ENCODE assay signal across 15 cellular contexts in genomic region chr14:68987653-68988036, GRCh38. TPM values are rescaled to one million over a fixed set of nuclear protein-coding genes. Genes with fewer than 3 reads are reported as not detected.
DNase-seq lines count a peak whose midpoint lies in the region; ATAC-seq, FAIRE-seq and TF ChIP-seq lines count a peak whose summit lies in the region.
"Had no signal": no experiment of that assay in that cellular context is flagged by ENCODE, and none has a peak within 500 bp of the region (broad histone marks: within the 10 kb centered on the region; RNA-seq: fewer than 3 reads in every experiment).

No MANE protein-coding gene starts in this region.

- no peak overlapping the region for H3K4me3 Mint-ChIP-seq in activated T-cell treated with anti-CD3 and anti-CD28 coated beads, Interleukin-2, amount 50 U/mL, for 24 hours
- H3K4me3 Mint-ChIP-seq: activated T-cell treated with anti-CD3 and anti-CD28 coated beads, Interleukin-2, amount 50 U/mL, for 4 hours; CD4-positive, alpha-beta memory T cell had no signal

- in situ Hi-C loops in HepG2 (cut with HindIII; ENCODE audit: extremely low pct_ligation_motif_present, low pct_unique_long_range_greater_than_20kb), result no loop called here

- H3K9me3 Mint-ChIP-seq in activated T-cell treated with anti-CD3 and anti-CD28 coated beads, Interleukin-2, amount 50 U/mL, for 24 hours, result no peaks in the 10 kb centered on the region
- H3K9me3 Mint-ChIP-seq: activated T-cell treated with anti-CD3 and anti-CD28 coated beads, Interleukin-2, amount 50 U/mL, for 4 hours; CD4-positive, alpha-beta memory T cell had no signal

- no peaks in the 10 kb centered on the region for H3K36me3 ChIP-seq in HepG2 (replicated peaks in 1 of 2; ENCODE audit: control insufficient read depth in 1 of 2, insufficient read depth in 2 of 2, low read length in 2 of 2)
- H3K36me3 ChIP-seq: esophagus squamous epithelium had no signal

- no peaks in the 10 kb centered on the region for H3K9me3 ChIP-seq in HepG2 (ENCODE audit: low read length)
- H3K9me3 ChIP-seq: esophagus squamous epithelium had no signal

- H3K4me3 ChIP-seq in HepG2 (replicated peaks in 1 of 3; ENCODE audit: insufficient read depth in 1 of 3, low read depth in 2 of 3, low read length in 3 of 3), result no peak overlapping the region
- H3K4me3 ChIP-seq: esophagus squamous epithelium, SK-N-MC, smooth muscle cell had no signal

- FAIRE-seq in HepG2 (lab: Jason Lieb, UNC), result no peak
- FAIRE-seq: colon had no signal

- H3K27me3 Mint-ChIP-seq in activated T-cell treated with anti-CD3 and anti-CD28 coated beads, Interleukin-2, amount 50 U/mL, for 24 hours, result no peaks in the 10 kb centered on the region
- H3K27me3 Mint-ChIP-seq: CD4-positive, alpha-beta memory T cell had no signal

- H3K4me1 Mint-ChIP-seq in activated T-cell treated with anti-CD3 and anti-CD28 coated beads, Interleukin-2, amount 50 U/mL, for 24 hours (ENCODE audit: low read depth), result peaks cover 16% of the 10 kb centered on the region

- TF ChIP-seq EP300 in HepG2 (IDR thresholded peaks at IDR 0.05; ENCODE audit: low read depth in 2 of 2, low read length in 2 of 2) (no peak), HepG2 (CRISPR knock-in tag; IDR thresholded peaks at IDR 0.05; ENCODE audit: borderline replicate concordance) (no peak)

- no peaks in the 10 kb centered on the region for H4K20me1 ChIP-seq in HepG2 (ENCODE audit: insufficient read depth, low read length)

- BruUV-seq in HepG2 (replicated peaks; lab: Mats Ljungman, UMichigan), result no TSS peak

- no peak for TF ChIP-seq RAD21 in HepG2 (CRISPR knock-in tag; IDR thresholded peaks at IDR 0.05)

- no peak overlapping the region for H2AFZ ChIP-seq in HepG2 (ENCODE audit: low read length)

- no peaks in the 10 kb centered on the region for H3K36me3 Mint-ChIP-seq in activated T-cell treated with anti-CD3 and anti-CD28 coated beads, Interleukin-2, amount 50 U/mL, for 24 hours (ENCODE audit: low read depth)
- H3K36me3 Mint-ChIP-seq: CD4-positive, alpha-beta memory T cell had no signal

- H3K27ac Mint-ChIP-seq in activated T-cell treated with anti-CD3 and anti-CD28 coated beads, Interleukin-2, amount 50 U/mL, for 24 hours, result no peak overlapping the region

- intact Hi-C loops in HepG2 (cut with micrococcal nuclease; ENCODE audit: unreplicated experiment), result no loop called here
- intact Hi-C loops in Right ventricle myocardium superior (cut with DNase I), result no loop called here

- CTCF ChIA-PET in HepG2 (lab: Yijun Ruan, JAX; ENCODE audit: low intra/inter-chr PET ratio, low total read pairs), result no interaction called here

- no peak for TF ChIP-seq CTCF in HepG2 (CRISPR knock-in tag; IDR thresholded peaks at IDR 0.05)

- peaks cover 29% of the 10 kb centered on the region for H3K4me1 ChIP-seq in HepG2 (ENCODE audit: insufficient read depth, low read length)
- H3K4me1 ChIP-seq: esophagus squamous epithelium had no signal

- WGBS in HepG2 (ENCODE audit: low lambda C conversion rate), result 0% methylated on average over 1 of the region's 1 CpG

- DNase-seq in ELR (ENCODE audit: low read depth) (peak; percentile 31), HuH-7.5 (ENCODE audit: low spot score) (peak; percentile 26), HepG2 (ENCODE audit: low spot score) (no peak), dermis blood vessel endothelial cell (no peak), Right ventricle myocardium superior (no peak)
- no peak for DNase-seq in activated T-cell treated with anti-CD3 and anti-CD28 coated beads, Interleukin-2, amount 50 U/mL, for 24 hours
- DNase-seq: activated T-cell treated with anti-CD3 and anti-CD28 coated beads, Interleukin-2, amount 50 U/mL, for 4 hours; amniotic stem cell; CD4-positive, alpha-beta memory T cell; esophagus squamous epithelium; substantia nigra had no signal

- H3K9ac ChIP-seq in HepG2 (ENCODE audit: insufficient read depth, low read depth, low read length), result no peak overlapping the region

- H3K27ac ChIP-seq in HepG2 (ENCODE audit: extremely low read length, insufficient read depth, low read length), result no peak overlapping the region
- H3K27ac ChIP-seq: esophagus squamous epithelium, SK-N-MC had no signal

- peaks cover 1 to 3% of the 10 kb centered on the region in 2 experiments; a peak in 1 of 5 replicates for H3K27me3 ChIP-seq in HepG2 (ENCODE audit: control insufficient read depth in 1 of 2, insufficient read depth in 2 of 2, low read length in 2 of 2)
- H3K27me3 ChIP-seq: esophagus squamous epithelium had no signal

- ATAC-seq in SK-N-SH treated with all-trans-retinoic acid at 6 μM for 48 hours, result peak; percentile 85
- peak; percentile 78 for ATAC-seq in HepG2
- ATAC-seq in Right ventricle myocardium superior (ENCODE audit: poor library complexity), result no peak

- POLR2A ChIA-PET in HepG2 (lab: Yijun Ruan, JAX), result interaction anchor here (1.1 kb wide), 1 partner anchor 48 kb away, joined by 4 read pairs; no protein-coding TSS in a partner anchor

- no peaks in the 10 kb centered on the region for H3K79me2 ChIP-seq in HepG2 (ENCODE audit: insufficient read depth, low read length)

- H3K4me2 ChIP-seq in HepG2 (ENCODE audit: low read depth, low read length), result peak overlapping the region; percentile 44; the same call in 1 of the 2 replicates
- H3K4me2 ChIP-seq: smooth muscle cell had no signal

- TF ChIP-seq POLR2A in HepG2 (IDR thresholded peaks at IDR 0.05; ENCODE audit: insufficient read depth in 1 of 2, low read depth in 2 of 2, low read length in 2 of 2), result no peak

TF ChIP-seq in SK-N-SH treated with all-trans-retinoic acid at 6 μM for 48 hours, 23 proteins besides CTCF, POLR2A, EP300 and RAD21 (continues in another document):
- TF ChIP-seq ZNF70 (CRISPR knock-in tag; IDR thresholded peaks at IDR 0.05) (no peak), ZNF565 (CRISPR knock-in tag; conservative IDR thresholded peaks at IDR 0.05; ENCODE audit: low read depth) (no peak), GLIS3 (CRISPR knock-in tag; IDR thresholded peaks at IDR 0.05) (no peak), SNAI2 (CRISPR knock-in tag; IDR thresholded peaks at IDR 0.05) (no peak), RARB (CRISPR knock-in tag; IDR thresholded peaks at IDR 0.05) (no peak), OSR1 (CRISPR knock-in tag; IDR thresholded peaks at IDR 0.05) (no peak)

TF ChIP-seq in HepG2, 621 proteins besides CTCF, POLR2A, EP300 and RAD21 (continues in another document):
- TF ChIP-seq CREB1 (IDR thresholded peaks at IDR 0.05) (no peak), CREB1 (CRISPR knock-in tag; IDR thresholded peaks at IDR 0.05) (no peak), ZNF574 (CRISPR knock-in tag; IDR thresholded peaks at IDR 0.05) (no peak), ZNF282 (IDR thresholded peaks at IDR 0.05; ENCODE audit: partially characterized antibody) (no peak), RFX5 (IDR thresholded peaks at IDR 0.05; ENCODE audit: low read depth, low read length) (0 out of 2 replicates have a peak, but pooled peaks have one; percentile 28), ZNF160 (CRISPR knock-in tag; IDR thresholded peaks at IDR 0.05) (no peak), ZNF484 (CRISPR knock-in tag; IDR thresholded peaks at IDR 0.05; ENCODE audit: borderline replicate concordance, low read depth) (no peak), ZNF589 (CRISPR knock-in tag; conservative IDR thresholded peaks at IDR 0.05) (no peak), ZNF496 (CRISPR knock-in tag; IDR thresholded peaks at IDR 0.05; ENCODE audit: insufficient replicate concordance) (no peak), TAF1 (CRISPR knock-in tag; IDR thresholded peaks at IDR 0.05) (no peak), CEBPG (CRISPR knock-in tag; IDR thresholded peaks at IDR 0.05) (no peak)

RNA-seq across cellular contexts. Expression of gene ACTN1, which starts 8.5 kb away (rescaled TPM):
- total RNA-seq in HepG2 (2016; rRNA removed; fragmentation: Illumina TruSeq; extraction: Trizol) (58.6 and 62.4 TPM in 2 replicates), dermis blood vessel endothelial cell (233 and 441 TPM in 2 replicates), Right ventricle myocardium superior (92.5 TPM)
- total RNA-seq in HepG2 (2016; cell fraction: cytosol; rRNA removed; fragmentation: Illumina TruSeq; extraction: Trizol; ENCODE audit: low read depth), result 9.6 and 10.7 TPM in 2 replicates
- 55.0 and 63.6 TPM in 2 replicates for total RNA-seq in HepG2 (2016; cell fraction: insoluble cytoplasmic fraction; rRNA removed; fragmentation: Illumina TruSeq; extraction: Trizol)
- 25.2 and 28.3 TPM in 2 replicates for total RNA-seq in HepG2 (2016; cell fraction: membrane; rRNA removed; fragmentation: Illumina TruSeq; extraction: Trizol)
- 62.9 and 75.6 TPM in 2 replicates for total RNA-seq in HepG2 (2016; cell fraction: nucleus; rRNA removed; fragmentation: Illumina TruSeq; extraction: Trizol)
- polyA plus RNA-seq in HepG2 (2011; rRNA removed), result 152 and 162 TPM in 2 replicates
- 97.7 and 136 TPM in 2 replicates for polyA plus RNA-seq in HepG2 (2011; cell fraction: cytosol; rRNA removed)
- 162 and 195 TPM in 2 replicates for polyA plus RNA-seq in HepG2 (2011; cell fraction: nucleus; rRNA removed)
- polyA plus RNA-seq in HepG2 (2012), result 109 and 118 TPM in 2 replicates
- polyA plus RNA-seq in HepG2 (2016; cell fraction: cytosol; fragmentation: Illumina TruSeq; extraction: Trizol; ENCODE audit: low read depth), result 8.0 and 10.4 TPM in 2 replicates
- polyA plus RNA-seq in HepG2 (2016; cell fraction: insoluble cytoplasmic fraction; fragmentation: Illumina TruSeq; extraction: Trizol; ENCODE audit: low read depth), result 67.9 and 88.1 TPM in 2 replicates
- 15.3 and 18.8 TPM in 2 replicates for polyA plus RNA-seq in HepG2 (2016; cell fraction: membrane; fragmentation: Illumina TruSeq; extraction: Trizol; ENCODE audit: low read depth)
- polyA plus RNA-seq in HepG2 (2016; cell fraction: nucleus; fragmentation: Illumina TruSeq; extraction: Trizol; ENCODE audit: insufficient read depth, low read depth), result 91.6 and 93.8 TPM in 2 replicates
- 144 and 214 TPM in 2 replicates for polyA minus RNA-seq in HepG2 (2011; rRNA and poly(A)+ RNA removed; ENCODE audit: low replicate concordance)
- polyA minus RNA-seq in HepG2 (2011; cell fraction: cytosol; rRNA and poly(A)+ RNA removed), result 167 and 168 TPM in 2 replicates
- 119 and 126 TPM in 2 replicates for polyA minus RNA-seq in HepG2 (2011; cell fraction: nucleus; rRNA and poly(A)+ RNA removed)

Comparison
In these comparisons a context has a peak if more than half of its experiments do, and no peak if none do; other contexts are left out.
1. DNase-seq: peak in ELR (single experiment) and HuH-7.5 (single experiment); none in HepG2 (single experiment), dermis blood vessel endothelial cell (single experiment), activated T-cell treated with anti-CD3 and anti-CD28 coated beads, Interleukin-2, amount 50 U/mL, for 24 hours (single experiment) and Right ventricle myocardium superior (single experiment).